14 cellular contexts compared by ENCODE assay signal in the genomic region with DNA sequence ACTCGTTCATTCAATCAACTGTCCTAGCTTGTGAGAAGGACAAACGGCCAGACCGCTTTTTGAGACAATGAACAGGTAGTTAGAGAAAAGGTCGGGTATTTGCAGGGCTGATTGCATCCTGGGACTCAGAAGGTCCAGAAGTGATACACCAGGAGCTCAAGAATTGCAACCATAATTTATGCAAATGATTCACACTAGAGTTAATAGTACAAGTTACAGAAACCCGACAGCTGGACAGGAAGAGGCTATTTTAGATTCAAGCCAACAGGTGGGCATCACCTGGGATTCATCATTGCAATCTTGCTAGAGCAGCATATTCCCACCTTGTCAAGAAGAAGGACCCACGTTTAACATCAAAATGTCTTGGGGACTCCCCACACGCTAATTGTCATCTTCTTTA.
DNase-seq lines count a peak whose midpoint lies in the region; ATAC-seq lines count a peak whose summit lies in the region.
"Had no signal": no experiment of that assay in that cellular context is flagged by ENCODE, and none has a peak within 500 bp of the region (broad histone marks: within the 10 kb centered on the region; RNA-seq: fewer than 3 reads in every experiment).

No MANE protein-coding gene starts in this region.

- H3K9me3 Mint-ChIP-seq in naive thymus-derived CD4-positive, alpha-beta T cell = peaks cover 0 to 3% (median 0%) of the 10 kb centered on the region in 11 donors
- H3K9me3 Mint-ChIP-seq: H9, memory B cell had no signal

- no peaks in the 10 kb centered on the region for H3K27me3 ChIP-seq in naive thymus-derived CD4-positive, alpha-beta T cell (ENCODE audit: control insufficient read depth in 2 of 2, insufficient read depth in 2 of 2, low read length in 2 of 2)

- ATAC-seq in GM19395 (IDR thresholded peaks at IDR 0.05; ENCODE audit: unreplicated experiment) (peak; percentile 52), HG02763 (IDR thresholded peaks at IDR 0.05; ENCODE audit: unreplicated experiment) (peak; percentile 44), HG03571 (IDR thresholded peaks at IDR 0.05; ENCODE audit: unreplicated experiment) (peak; percentile 51), GM18520 (IDR thresholded peaks at IDR 0.05; ENCODE audit: unreplicated experiment) (no peak)
- ATAC-seq in naive thymus-derived CD4-positive, alpha-beta T cell = no peak
- ATAC-seq: WTC11 had no signal

- H3K4me1 Mint-ChIP-seq in naive thymus-derived CD4-positive, alpha-beta T cell = peaks cover 10 to 30% (median 14%) of the 10 kb centered on the region in 7 donors

- POLR2A ChIA-PET in naive thymus-derived CD4-positive, alpha-beta T cell (lab: Charles Lee) = interaction anchor here (0.6 kb wide), 1 partner anchor 83 kb away, joined by 3 read pairs; no protein-coding TSS in a partner anchor

- no peak overlapping the region for H3K4me3 Mint-ChIP-seq in naive thymus-derived CD4-positive, alpha-beta T cell
- H3K4me3 Mint-ChIP-seq: H9, WTC11 had no signal

- H3K27me3 Mint-ChIP-seq in naive thymus-derived CD4-positive, alpha-beta T cell = peaks cover 0 to 2% (median 0%) of the 10 kb centered on the region in 5 donors
- H3K27me3 Mint-ChIP-seq: memory B cell had no signal

- peaks cover 8 to 13% of the 10 kb centered on the region in 2 donors for H3K4me1 ChIP-seq in naive thymus-derived CD4-positive, alpha-beta T cell (ENCODE audit: control insufficient read depth in 2 of 2, insufficient read depth in 2 of 2, low read length in 2 of 2)

- no peak for DNase-seq in naive thymus-derived CD4-positive, alpha-beta T cell
- DNase-seq in stimulated activated CD4-positive, alpha-beta T cell treated with anti-CD3 and anti-CD28 coated beads, Interleukin-12 subunit alpha, Interleukin-12 subunit beta, amount 100 ng/mL, for 4 hours = no peak
- no peak for DNase-seq in AML-193 (lab: John Stamatoyannopoulos, UW)
- DNase-seq: DMS79, glutamatergic neuron, H9, SW 1271 had no signal

- H3K36me3 ChIP-seq in naive thymus-derived CD4-positive, alpha-beta T cell (ENCODE audit: control insufficient read depth in 2 of 3, insufficient read depth in 3 of 3, low read length in 3 of 3) = no peaks in the 10 kb centered on the region

- CTCF ChIA-PET in naive thymus-derived CD4-positive, alpha-beta T cell (lab: Charles Lee) = interaction anchor here (0.6 to 1.4 kb wide), 3 partner anchors 25 to 1833 kb away, joined by 3 to 4 read pairs (median 3); no protein-coding TSS in a partner anchor

- peaks cover 0 to 2% (median 0%) of the 10 kb centered on the region in 5 donors for H3K36me3 Mint-ChIP-seq in naive thymus-derived CD4-positive, alpha-beta T cell
- H3K36me3 Mint-ChIP-seq: memory B cell, WTC11 had no signal

- no peaks in the 10 kb centered on the region for H3K9me3 ChIP-seq in naive thymus-derived CD4-positive, alpha-beta T cell (ENCODE audit: control insufficient read depth in 2 of 3, low read length in 3 of 3)

- H3K27ac ChIP-seq in naive thymus-derived CD4-positive, alpha-beta T cell (ENCODE audit: low read depth, low read length) = no peak overlapping the region
- H3K27ac ChIP-seq: coronary artery had no signal

- intact Hi-C loops in naive thymus-derived CD4-positive, alpha-beta T cell (cut with micrococcal nuclease) = loop anchor here in 1 of 2 donors (1.0 kb wide), 2 partner anchors 25 to 242 kb away; no protein-coding TSS in a partner anchor

- no peak overlapping the region for H3K4me3 ChIP-seq in naive thymus-derived CD4-positive, alpha-beta T cell (ENCODE audit: low read length)
- H3K4me3 ChIP-seq: coronary artery had no signal

- peak overlapping the region in 5 of 9 donors; percentile 14 to 82 (median 25) for H3K27ac Mint-ChIP-seq in naive thymus-derived CD4-positive, alpha-beta T cell
- H3K27ac Mint-ChIP-seq: H9, WTC11 had no signal

Comparison
In these comparisons a context has a peak if more than half of its experiments do, and no peak if none do; other contexts are left out.
1. ATAC-seq: peak in GM19395 (single experiment), HG02763 (single experiment) and HG03571 (single experiment); none in naive thymus-derived CD4-positive, alpha-beta T cell (single experiment) and GM18520 (single experiment).